In genomic region chr4:2042947-2043395, GRCh38 we compare ENCODE assay signal across 10 cellular contexts. TPM values are rescaled to one million over a fixed set of nuclear protein-coding genes. Genes with fewer than 3 reads are reported as not detected.
DNase-seq lines count a peak whose midpoint lies in the region; TF ChIP-seq lines count a peak whose summit lies in the region.
"Had no signal": no experiment of that assay in that cellular context is flagged by ENCODE, and none has a peak within 500 bp of the region (broad histone marks: within the 10 kb centered on the region; RNA-seq: fewer than 3 reads in every experiment).

No MANE protein-coding gene starts in this region.

- H3K27me3 Mint-ChIP-seq in T-helper 1 cell treated with Interleukin-12 subunit alpha and Interleukin-12 subunit beta and Interleukin-4 antibody, amounts not matched to agents 30 μg/mL and 1 μg/mL, for 36 hours (ENCODE audit: low read depth): peaks cover 26% of the 10 kb centered on the region

- H3K79me2 ChIP-seq in fibroblast of lung (ENCODE audit: control insufficient read depth, insufficient read depth, low read length): no peaks in the 10 kb centered on the region

- H3K9ac ChIP-seq in fibroblast of lung (ENCODE audit: insufficient read depth, low read length) (no peak overlapping the region), skeletal muscle satellite cell (ENCODE audit: low read depth, low read length) (no peak overlapping the region)

- peak overlapping the region; percentile 71 for H3K4me3 Mint-ChIP-seq in T-helper 1 cell treated with Interleukin-12 subunit alpha and Interleukin-12 subunit beta and Interleukin-4 antibody, amounts not matched to agents 30 μg/mL and 1 μg/mL, for 36 hours

- no peak for TF ChIP-seq CTCF in fibroblast of lung (conservative IDR thresholded peaks at IDR 0.05 in 1 of 2, IDR thresholded peaks at IDR 0.05 in 1 of 2; ENCODE audit: low read depth in 1 of 2, low read length in 2 of 2)

- H3K9me3 ChIP-seq in SJCRH30 (replicated peaks) (no peaks in the 10 kb centered on the region; the same call in 1 of the 2 replicates), fibroblast of lung (ENCODE audit: control insufficient read depth, insufficient read depth, low read depth, low read length) (no peaks in the 10 kb centered on the region), skeletal muscle satellite cell (replicated peaks; ENCODE audit: low read length) (no peaks in the 10 kb centered on the region)
- H3K9me3 ChIP-seq: adrenal gland had no signal

- no peaks in the 10 kb centered on the region for H3K9me3 Mint-ChIP-seq in T-helper 1 cell treated with Interleukin-12 subunit alpha and Interleukin-12 subunit beta and Interleukin-4 antibody, amounts not matched to agents 30 μg/mL and 1 μg/mL, for 36 hours

- peak overlapping the region; percentile 22 for H3K27ac Mint-ChIP-seq in T-helper 1 cell treated with Interleukin-12 subunit alpha and Interleukin-12 subunit beta and Interleukin-4 antibody, amounts not matched to agents 30 μg/mL and 1 μg/mL, for 36 hours

- H3K4me1 ChIP-seq in SJCRH30 (no peaks in the 10 kb centered on the region), fibroblast of lung (ENCODE audit: control insufficient read depth, extremely low read depth, insufficient read depth, low read length) (peaks cover 2% of the 10 kb centered on the region), skeletal muscle satellite cell (ENCODE audit: control insufficient read depth, insufficient read depth, low read length) (peaks cover 20% of the 10 kb centered on the region)

- H4K20me1 ChIP-seq in fibroblast of lung (ENCODE audit: control insufficient read depth, extremely low read depth, insufficient read depth, low read length): no peaks in the 10 kb centered on the region

- H2AFZ ChIP-seq in fibroblast of lung (ENCODE audit: low read length): no peak overlapping the region

- H3K27ac ChIP-seq in SJCRH30: no peak overlapping the region
- H3K27ac ChIP-seq in fibroblast of lung (ENCODE audit: insufficient read depth, low read length): no peak overlapping the region
- H3K27ac ChIP-seq: adrenal gland, tibial artery had no signal

- H3K36me3 Mint-ChIP-seq in T-helper 1 cell treated with Interleukin-12 subunit alpha and Interleukin-12 subunit beta and Interleukin-4 antibody, amounts not matched to agents 30 μg/mL and 1 μg/mL, for 36 hours (ENCODE audit: low read depth): no peaks in the 10 kb centered on the region

- H3K4me2 ChIP-seq in fibroblast of lung (ENCODE audit: extremely low read depth, insufficient read depth, low read length): peak overlapping the region; percentile 15
- H3K4me2 ChIP-seq in skeletal muscle satellite cell (ENCODE audit: low read length): peak overlapping the region; percentile 69

- H3K4me1 Mint-ChIP-seq in T-helper 1 cell treated with Interleukin-12 subunit alpha and Interleukin-12 subunit beta and Interleukin-4 antibody, amounts not matched to agents 30 μg/mL and 1 μg/mL, for 36 hours (ENCODE audit: low read depth): peaks cover 4% of the 10 kb centered on the region

- DNase-seq in T-helper 1 cell (no peak), SJCRH30 (no peak), fibroblast of lung (ENCODE audit: low read depth in 2 of 2) (no peak), SW 1271 (lab: John Stamatoyannopoulos, UW) (no peak), HT-29 (ENCODE audit: low spot score) (no peak), NCI-H2196 treated with DMSO at 0.1 percent for 48 hours (lab: John Stamatoyannopoulos, UW; ENCODE audit: unreplicated experiment) (no peak)
- DNase-seq: tibial artery had no signal

- H3K36me3 ChIP-seq in SJCRH30: no peaks in the 10 kb centered on the region
- H3K36me3 ChIP-seq in fibroblast of lung (ENCODE audit: control insufficient read depth, insufficient read depth, low read length): no peaks in the 10 kb centered on the region
- peaks cover 4% of the 10 kb centered on the region for H3K36me3 ChIP-seq in skeletal muscle satellite cell (ENCODE audit: insufficient read depth, low read length)
- H3K36me3 ChIP-seq: adrenal gland, tibial artery had no signal

- H3K27me3 ChIP-seq in SJCRH30 (no peaks in the 10 kb centered on the region), fibroblast of lung (ENCODE audit: control insufficient read depth, insufficient read depth, low read length) (peaks cover 7% of the 10 kb centered on the region), skeletal muscle satellite cell (ENCODE audit: control insufficient read depth, insufficient read depth, low read length) (peaks cover 21% of the 10 kb centered on the region)

- H3K4me3 ChIP-seq in SJCRH30 (peak overlapping the region; percentile 63), fibroblast of lung (replicated peaks in 1 of 4; ENCODE audit: control extremely low read depth in 1 of 4, insufficient read depth in 1 of 4, low read depth in 3 of 4, low read length in 4 of 4) (peak overlapping the region in 1 of 4 experiments; percentile 78), skeletal muscle satellite cell (ENCODE audit: low read length) (peak overlapping the region; percentile 94)

RNA-seq across cellular contexts. Expression of gene NAT8L, which starts 16.2 kb away (rescaled TPM):
- 1.5 and 1.7 TPM in 2 replicates for total RNA-seq in SJCRH30 (2014; rRNA removed; shearing (Covaris generic))
- total RNA-seq in fibroblast of lung: 0.17 and 0.26 TPM in 2 replicates
- 0.01 and 0.06 TPM in 2 replicates for polyA plus RNA-seq in fibroblast of lung
- 0.02 and 0.22 TPM in 2 replicates for polyA plus RNA-seq in fibroblast of lung (2012)
- polyA minus RNA-seq in fibroblast of lung (ENCODE audit: low replicate concordance): 0.04 TPM in 1 of 2 replicates, not detected in the other
- total RNA-seq in skeletal muscle satellite cell (2012; rRNA removed): under 0.01 and 0.22 TPM in 2 replicates
- 0.08 TPM in 1 of 2 replicates, not detected in the other for total RNA-seq in HT-29 (2014; rRNA removed; shearing (Covaris generic))

RNA-seq across cellular contexts. Expression of gene NELFA, which starts 34.2 kb away (rescaled TPM):
- 21.1 and 24.0 TPM in 2 replicates for total RNA-seq in SJCRH30 (2014; rRNA removed; shearing (Covaris generic))
- 12.1 and 15.2 TPM in 2 replicates for total RNA-seq in fibroblast of lung
- 7.4 and 7.8 TPM in 2 replicates for polyA plus RNA-seq in fibroblast of lung
- polyA plus RNA-seq in fibroblast of lung (2012): 14.5 and 18.3 TPM in 2 replicates
- 12.5 and 12.9 TPM in 2 replicates for polyA minus RNA-seq in fibroblast of lung (ENCODE audit: low replicate concordance)
- 19.0 and 20.8 TPM in 2 replicates for total RNA-seq in skeletal muscle satellite cell (2012; rRNA removed)
- total RNA-seq in HT-29 (2014; rRNA removed; shearing (Covaris generic)): 49.1 and 49.4 TPM in 2 replicates
